In genomic region chr5:73434461-73434860, GRCh38 we compare ENCODE assay signal across 15 cellular contexts. TPM values are rescaled to one million over a fixed set of nuclear protein-coding genes. Genes with fewer than 3 reads are reported as not detected.
DNase-seq lines count a peak whose midpoint lies in the region; ATAC-seq and TF ChIP-seq lines count a peak whose summit lies in the region.
"Had no signal": no experiment of that assay in that cellular context is flagged by ENCODE, and none has a peak within 500 bp of the region (broad histone marks: within the 10 kb centered on the region; RNA-seq: fewer than 3 reads in every experiment).

No MANE protein-coding gene starts in this region.

- H4K20me1 ChIP-seq in GM23248 (ENCODE audit: insufficient read depth), result no peaks in the 10 kb centered on the region
- H4K20me1 ChIP-seq in PC-9 (ENCODE audit: insufficient read depth), result no peaks in the 10 kb centered on the region
- H4K20me1 ChIP-seq in osteoblast (ENCODE audit: insufficient read depth, low read length), result no peaks in the 10 kb centered on the region

- H3K27me3 Mint-ChIP-seq in effector memory CD8-positive, alpha-beta T cell, result peaks cover 65 to 84% of the 10 kb centered on the region in 2 donors

- 97 to 100% methylated on average over 1 of the region's 1 CpG for WGBS in GM23248 (ENCODE audit: low coverage in 1 of 2, low lambda C conversion rate in 2 of 2, missing lambda C conversion rate in 2 of 2), 2 experiments

- peaks cover 15% of the 10 kb centered on the region for H3K36me3 Mint-ChIP-seq in effector memory CD8-positive, alpha-beta T cell (ENCODE audit: insufficient read depth)
- H3K36me3 Mint-ChIP-seq: IgD-negative memory B cell had no signal

- H3F3A ChIP-seq in GM23248 (ENCODE audit: insufficient read depth) (peaks cover 31% of the 10 kb centered on the region), PC-9 (ENCODE audit: insufficient read depth, low read depth) (0 out of 2 replicates have a peak, but pooled peaks cover 13% of the 10 kb centered on the region)

- H3K36me3 ChIP-seq in GM23248 (ENCODE audit: low read depth), result no peaks in the 10 kb centered on the region
- no peaks in the 10 kb centered on the region for H3K36me3 ChIP-seq in PC-9 (ENCODE audit: low read depth)
- H3K36me3 ChIP-seq in osteoblast (ENCODE audit: insufficient read depth, low read length), result no peaks in the 10 kb centered on the region
- H3K36me3 ChIP-seq: BLaER1, HAP-1 had no signal

- H3K9me3 ChIP-seq in GM23248 (ENCODE audit: low read depth) (no peaks in the 10 kb centered on the region), PC-9 (ENCODE audit: insufficient read depth, low read depth) (no peaks in the 10 kb centered on the region), osteoblast (ENCODE audit: low read depth, low read length) (no peaks in the 10 kb centered on the region)
- H3K9me3 ChIP-seq: HAP-1 had no signal

- POLR2A ChIA-PET in PC-9 (lab: Charles Lee; ENCODE audit: unreplicated experiment), result interaction anchor here (0.5 kb wide), 1 partner anchor 119 kb away, joined by 15 read pairs; no protein-coding TSS in a partner anchor

- ATAC-seq in effector memory CD8-positive, alpha-beta T cell (replicated peaks), result peak; percentile 29
- no peak for ATAC-seq in HG03139 (IDR thresholded peaks at IDR 0.05; ENCODE audit: unreplicated experiment)
- no peak for ATAC-seq in GM18511 (IDR thresholded peaks at IDR 0.05; ENCODE audit: unreplicated experiment)
- ATAC-seq: GM12878 had no signal

- H3K4me2 ChIP-seq in GM23248 (ENCODE audit: unreplicated experiment), result peak overlapping the region; percentile 31
- H3K4me2 ChIP-seq in PC-9, result peak overlapping the region; percentile 60
- no peak overlapping the region for H3K4me2 ChIP-seq in osteoblast (ENCODE audit: insufficient read depth, low read length)
- H3K4me2 ChIP-seq: BLaER1 had no signal

- H3K9me2 ChIP-seq in GM23248 (ENCODE audit: insufficient read depth) (no peaks in the 10 kb centered on the region), PC-9 (ENCODE audit: insufficient read depth) (no peaks in the 10 kb centered on the region)

- BruUV-seq in PC-9 (replicated peaks; lab: Mats Ljungman, UMichigan), result no TSS peak

- CTCF ChIA-PET in PC-9 (lab: Charles Lee), result no interaction called here

- H3K4me1 ChIP-seq in GM23248 (ENCODE audit: insufficient read depth) (peaks cover 46% of the 10 kb centered on the region), PC-9 (replicated peaks; ENCODE audit: insufficient read depth) (peaks cover 22% of the 10 kb centered on the region), osteoblast (ENCODE audit: insufficient read depth, low read length) (peaks cover 20% of the 10 kb centered on the region)
- H3K4me1 ChIP-seq: BLaER1 had no signal

- H3K27me3 ChIP-seq in GM23248 (replicated peaks; ENCODE audit: insufficient read depth), result no peaks in the 10 kb centered on the region
- H3K27me3 ChIP-seq in PC-9 (ENCODE audit: insufficient read depth, low read depth), result no peaks in the 10 kb centered on the region
- H3K27me3 ChIP-seq in osteoblast (ENCODE audit: insufficient read depth, low read length), result no peaks in the 10 kb centered on the region

- H3K4me3 ChIP-seq in GM23248 (no peak overlapping the region), PC-9 (no peak overlapping the region), osteoblast (ENCODE audit: insufficient read depth, low read length) (no peak overlapping the region)
- H3K4me3 ChIP-seq: BLaER1, GM12878, HAP-1 had no signal

- H3K9me3 Mint-ChIP-seq in effector memory CD8-positive, alpha-beta T cell, result no peaks in the 10 kb centered on the region

- H3K79me2 ChIP-seq in GM23248 (ENCODE audit: insufficient read depth) (peaks cover 15% of the 10 kb centered on the region), PC-9 (ENCODE audit: low read depth) (no peaks in the 10 kb centered on the region), osteoblast (ENCODE audit: insufficient read depth, low read length) (no peaks in the 10 kb centered on the region)

- peak; percentile 27 for DNase-seq in GM23248
- no peak for DNase-seq in PC-9
- DNase-seq in effector memory CD8-positive, alpha-beta T cell, result no peak
- DNase-seq in osteoblast (ENCODE audit: insufficient read length, low spot score, missing footprints), result no peak
- no peak for DNase-seq in KG1 (lab: John Stamatoyannopoulos, UW)
- DNase-seq: NCI-H1436 treated with DMSO at 0.1 percent for 48 hours, NCI-H2081, NCI-H446, SHP77 had no signal

- peaks cover 4 to 5% of the 10 kb centered on the region in 2 donors for H3K4me1 Mint-ChIP-seq in effector memory CD8-positive, alpha-beta T cell (ENCODE audit: low read depth in 2 of 2)

- in situ Hi-C loops in GM23248 (cut with MboI), result loop anchor here (25.0 kb wide), 1 partner anchor 122 kb away; no protein-coding TSS in a partner anchor

- peak; percentile 25; the same call in 1 of the 2 replicates for TF ChIP-seq CTCF in PC-9 (conservative IDR thresholded peaks at IDR 0.05)
- TF ChIP-seq CTCF in osteoblast (IDR thresholded peaks at IDR 0.05; ENCODE audit: extremely low read depth, low read depth, low read length), result peak; percentile 14

- intact Hi-C loops in PC-9 (cut with micrococcal nuclease; ENCODE audit: unreplicated experiment), result no loop called here

- H3K4me3 Mint-ChIP-seq in effector memory CD8-positive, alpha-beta T cell, result no peak overlapping the region

- H3K27ac Mint-ChIP-seq in effector memory CD8-positive, alpha-beta T cell, result no peak overlapping the region

- H3K27ac ChIP-seq in GM23248, result peak overlapping the region; percentile 57
- H3K27ac ChIP-seq in PC-9, result peak overlapping the region; percentile 74
- no peak overlapping the region for H3K27ac ChIP-seq in osteoblast (ENCODE audit: low read depth, low read length)
- H3K27ac ChIP-seq: BLaER1 had no signal

- H2AFZ ChIP-seq in GM23248 (no peak overlapping the region), PC-9 (peak overlapping the region; percentile 46), osteoblast (ENCODE audit: low read length) (no peak overlapping the region)

- no peak overlapping the region for H3K9ac ChIP-seq in GM23248
- H3K9ac ChIP-seq: BLaER1 had no signal

RNA-seq across cellular contexts. Expression of gene FOXD1, which starts 14.1 kb away (rescaled TPM):
- total RNA-seq in GM23248 (2014; rRNA removed; shearing (Covaris generic)), result 50.0 and 53.9 TPM in 2 replicates
- polyA plus RNA-seq in GM23248 (2016; fragmentation: Nextera tagmentation; extraction: Ambion mirVana), result 8.0 and 8.5 TPM in 2 replicates
- total RNA-seq in PC-9 (2021), result 4.0 and 4.1 TPM in 2 replicates
- 12.7 and 17.0 TPM in 2 replicates for total RNA-seq in osteoblast
- total RNA-seq: GM12878 had no signal
- polyA plus RNA-seq: GM12878, IgD-negative memory B cell had no signal
